ENCODE assay signal across 34 cellular contexts in the genomic region with DNA sequence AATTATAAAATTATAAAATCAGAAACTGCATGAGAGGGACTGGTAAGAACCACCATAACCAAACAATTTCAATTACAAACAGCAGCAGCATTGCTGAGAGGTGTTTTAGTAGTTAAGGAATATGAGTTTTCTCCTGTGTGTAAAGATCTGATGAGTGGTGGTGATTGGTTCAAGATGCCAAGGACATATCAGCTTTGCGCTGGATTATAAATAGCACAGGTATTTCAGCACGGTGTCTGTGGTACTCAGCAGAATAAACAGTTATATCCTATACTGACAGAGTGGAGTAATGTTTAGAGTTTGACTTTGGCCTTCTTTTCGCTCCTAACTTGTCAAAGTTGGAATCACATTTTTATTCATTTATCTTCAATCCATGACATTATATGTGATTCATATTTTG.
"Had no signal": no experiment of that assay in that cellular context is flagged by ENCODE, and none has a peak within 500 bp of the region (broad histone marks: within the 10 kb centered on the region; RNA-seq: fewer than 3 reads in every experiment).

No MANE protein-coding gene starts in this region.

- ATAC-seq: activated CD4-positive, CD25-positive, alpha-beta regulatory T cell treated with anti-CD3 and anti-CD28 coated beads, Interleukin-2, amount 50 U/mL, for 24 hours; activated CD8-positive, alpha-beta T cell treated with anti-CD3 and anti-CD28 coated beads for 36 hours; activated naive CD8-positive, alpha-beta T cell treated with anti-CD3 and anti-CD28 coated beads, Interleukin-2, amount 50 U/mL, for 24 hours; activated T-cell treated with anti-CD3 and anti-CD28 coated beads, Interleukin-2, amount 50 U/mL, for 4 hours; activated T-helper 17 cell treated with anti-CD3 and anti-CD28 coated beads, Interleukin-2, amount 50 U/mL, for 72 hours; effector memory CD8-positive, alpha-beta T cell; gastroesophageal sphincter; T-helper 17 cell had no signal

- H3K27ac Mint-ChIP-seq: activated B cell treated with CpG ODN at 0.5 μM for 24 hours; activated CD8-positive, alpha-beta T cell treated with anti-CD3 and anti-CD28 coated beads for 36 hours; activated naive CD4-positive, alpha-beta T cell treated with anti-CD3 and anti-CD28 coated beads, Interleukin-2, amount 50 U/mL, for 24 hours; activated naive CD8-positive, alpha-beta T cell treated with anti-CD3 and anti-CD28 coated beads for 36 hours; activated naive CD8-positive, alpha-beta T cell treated with anti-CD3 and anti-CD28 coated beads, Interleukin-2, amount 50 U/mL, for 24 hours; activated T-helper 17 cell treated with anti-CD3 and anti-CD28 coated beads, Interleukin-2, amount 50 U/mL, for 72 hours; brain; effector memory CD8-positive, alpha-beta T cell; T-helper 17 cell; T-helper 2 cell treated with Interferon-gamma antibody and Interleukin-4, amounts not matched to agents 5 μg/mL and 100 μg/mL, for 36 hours had no signal

- H3K27me3 ChIP-seq: adrenal gland, breast epithelium, esophagus squamous epithelium, gastroesophageal sphincter had no signal

- H3K36me3 Mint-ChIP-seq: activated naive CD4-positive, alpha-beta T cell treated with anti-CD3 and anti-CD28 coated beads, Interleukin-2, amount 50 U/mL, for 24 hours; activated naive CD8-positive, alpha-beta T cell treated with anti-CD3 and anti-CD28 coated beads for 36 hours; brain had no signal

- H3K36me3 ChIP-seq: adrenal gland, breast epithelium, esophagus squamous epithelium, gastroesophageal sphincter, WERI-Rb-1 had no signal

- H3K4me3 ChIP-seq: adrenal gland, breast epithelium, esophagus squamous epithelium, gastroesophageal sphincter had no signal

- H3K27ac ChIP-seq: adrenal gland, breast epithelium, esophagus squamous epithelium, gastroesophageal sphincter, WERI-Rb-1 had no signal

- H3K9me3 ChIP-seq: adrenal gland, breast epithelium, esophagus squamous epithelium had no signal

- H3K4me3 Mint-ChIP-seq: activated B cell treated with CpG ODN at 0.5 μM for 24 hours; activated CD8-positive, alpha-beta T cell treated with anti-CD3 and anti-CD28 coated beads for 36 hours; activated naive CD4-positive, alpha-beta T cell treated with anti-CD3 and anti-CD28 coated beads, Interleukin-2, amount 50 U/mL, for 24 hours; activated naive CD8-positive, alpha-beta T cell treated with anti-CD3 and anti-CD28 coated beads for 36 hours; activated naive CD8-positive, alpha-beta T cell treated with anti-CD3 and anti-CD28 coated beads, Interleukin-2, amount 50 U/mL, for 24 hours; activated T-cell treated with anti-CD3 and anti-CD28 coated beads, Interleukin-2, amount 50 U/mL, for 4 hours; activated T-helper 17 cell treated with anti-CD3 and anti-CD28 coated beads, Interleukin-2, amount 50 U/mL, for 72 hours; brain; effector memory CD8-positive, alpha-beta T cell; T-helper 17 cell; T-helper 2 cell treated with Interferon-gamma antibody and Interleukin-4, amounts not matched to agents 5 μg/mL and 100 μg/mL, for 36 hours had no signal

- DNase-seq: activated B cell treated with CpG ODN at 0.5 μM for 24 hours; activated CD4-positive, alpha-beta T cell treated with anti-CD3 and anti-CD28 coated beads for 48 hours; activated CD4-positive, alpha-beta T cell treated with anti-CD3 and anti-CD28 coated beads, Interleukin-2, amount 50 U/mL, for 1 hour; activated CD4-positive, alpha-beta T cell treated with anti-CD3 and anti-CD28 coated beads, Interleukin-2, amount 50 U/mL, for 48 hours; activated CD8-positive, alpha-beta memory T cell treated with anti-CD3 and anti-CD28 coated beads for 24 hours; activated CD8-positive, alpha-beta T cell treated with anti-CD3 and anti-CD28 coated beads for 36 hours; activated effector memory CD4-positive, alpha-beta T cell treated with Interleukin-2 at 50 U/mL for 16 hours; activated gamma-delta T cell treated with Interleukin-2 at 50 U/mL for 16 hours; activated naive CD4-positive, alpha-beta T cell treated with Interleukin-2 at 50 U/mL for 16 hours; activated naive CD8-positive, alpha-beta T cell treated with anti-CD3 and anti-CD28 coated beads for 36 hours; activated naive CD8-positive, alpha-beta T cell treated with anti-CD3 and anti-CD28 coated beads, Interleukin-2, amount 50 U/mL, for 24 hours; activated T-cell treated with anti-CD3 and anti-CD28 coated beads, Interleukin-2, amount 50 U/mL, for 4 hours; adrenal gland; amygdala; aorta; caudate nucleus; cortex of kidney; dermis blood vessel endothelial cell; effector CD4-positive, alpha-beta T cell; effector memory CD8-positive, alpha-beta T cell; esophagus squamous epithelium; foreskin melanocyte; T-helper 1 cell; T-helper 17 cell; T1000; WERI-Rb-1 had no signal

- H3K27me3 Mint-ChIP-seq: activated B cell treated with CpG ODN at 0.5 μM for 24 hours had no signal

- H3K9me3 Mint-ChIP-seq: activated CD8-positive, alpha-beta T cell treated with anti-CD3 and anti-CD28 coated beads for 36 hours; activated naive CD4-positive, alpha-beta T cell treated with anti-CD3 and anti-CD28 coated beads, Interleukin-2, amount 50 U/mL, for 24 hours; activated T-cell treated with anti-CD3 and anti-CD28 coated beads, Interleukin-2, amount 50 U/mL, for 4 hours; T-helper 2 cell treated with Interferon-gamma antibody and Interleukin-4, amounts not matched to agents 5 μg/mL and 100 μg/mL, for 36 hours had no signal

- FAIRE-seq: colon had no signal

- H3K4me1 ChIP-seq: adrenal gland, breast epithelium, esophagus squamous epithelium, gastroesophageal sphincter had no signal

- H3K4me1 Mint-ChIP-seq: activated B cell treated with CpG ODN at 0.5 μM for 24 hours; activated naive CD4-positive, alpha-beta T cell treated with anti-CD3 and anti-CD28 coated beads, Interleukin-2, amount 50 U/mL, for 24 hours; activated naive CD8-positive, alpha-beta T cell treated with anti-CD3 and anti-CD28 coated beads for 36 hours; activated naive CD8-positive, alpha-beta T cell treated with anti-CD3 and anti-CD28 coated beads, Interleukin-2, amount 50 U/mL, for 24 hours; activated T-helper 17 cell treated with anti-CD3 and anti-CD28 coated beads, Interleukin-2, amount 50 U/mL, for 72 hours; T-helper 17 cell had no signal
